Comparison of ENCODE assay signal across 1 cellular context in genomic region chr13:100610399-100611347, GRCh38.
TF ChIP-seq lines count a peak whose summit lies in the region.

No MANE protein-coding gene starts in this region.

TF ChIP-seq in HepG2, 621 proteins besides CTCF, POLR2A, EP300 and RAD21:
- TF ChIP-seq SRSF4 (IDR thresholded peaks at IDR 0.05; ENCODE audit: low read depth, low read length, poor library complexity, severe bottlenecking) (no peak), SNAI1 (CRISPR knock-in tag; IDR thresholded peaks at IDR 0.05; ENCODE audit: borderline replicate concordance) (no peak)
